ENCODE assay signal across 8 cellular contexts in genomic region chr2:200812122-200813022, GRCh38. TPM values are rescaled to one million over a fixed set of nuclear protein-coding genes. Genes with fewer than 3 reads are reported as not detected.
DNase-seq lines count a peak whose midpoint lies in the region; ATAC-seq and TF ChIP-seq lines count a peak whose summit lies in the region.

No MANE protein-coding gene starts in this region.

- TF ChIP-seq CTCF in osteoblast (IDR thresholded peaks at IDR 0.05; ENCODE audit: extremely low read depth, low read depth, low read length) (peak; percentile 47), thoracic aorta (IDR thresholded peaks at IDR 0.05) (peak; percentile 60)

- H3K27me3 ChIP-seq in osteoblast (ENCODE audit: insufficient read depth, low read length) (no peaks in the 10 kb centered on the region), thoracic aorta (replicated peaks; ENCODE audit: insufficient read depth) (no peaks in the 10 kb centered on the region)

- H3K36me3 ChIP-seq in osteoblast (ENCODE audit: insufficient read depth, low read length) (peaks cover 40% of the 10 kb centered on the region), thoracic aorta (peaks cover 25% of the 10 kb centered on the region)

- ATAC-seq in GM19395 (IDR thresholded peaks at IDR 0.05; ENCODE audit: unreplicated experiment) (peak; percentile 45), HG03521 (IDR thresholded peaks at IDR 0.05; ENCODE audit: unreplicated experiment) (peak; percentile 33), thoracic aorta (ENCODE audit: insufficient number of reproducible peaks, low FRiP score, low read depth) (peak; percentile 25)

- H3K4me3 ChIP-seq in osteoblast (ENCODE audit: insufficient read depth, low read length) = peak overlapping the region; percentile 79
- peak overlapping the region; percentile 97 for H3K4me3 ChIP-seq in thoracic aorta

- no peak overlapping the region for H2AFZ ChIP-seq in osteoblast (ENCODE audit: low read length)

- H4K20me1 ChIP-seq in osteoblast (ENCODE audit: insufficient read depth, low read length) = peaks cover 37% of the 10 kb centered on the region

- H3K27ac ChIP-seq in osteoblast (ENCODE audit: low read depth, low read length) (peak overlapping the region; percentile 91), thoracic aorta (peak overlapping the region; percentile 98 to 99)

- no peaks in the 10 kb centered on the region for H3K9me3 Mint-ChIP-seq in activated naive CD4-positive, alpha-beta T cell treated with anti-CD3 and anti-CD28 coated beads, Interleukin-2, amount 10 ng/mL, durations not matched to agents 7 days and 5 days

- DNase-seq in CMK (ENCODE audit: low read depth) (peak; percentile 70), SHP77 (lab: John Stamatoyannopoulos, UW) (peak; percentile 18 to 58), globus pallidus (ENCODE audit: low spot score) (peak; percentile 45), osteoblast (ENCODE audit: insufficient read length, low spot score, missing footprints) (peak; percentile 87), thoracic aorta (ENCODE audit: low spot score) (peak; percentile 33)
- DNase-seq in activated naive CD4-positive, alpha-beta T cell treated with anti-CD3 and anti-CD28 coated beads, Interleukin-2, amount 10 ng/mL, durations not matched to agents 7 days and 5 days = peak; percentile 75

- peaks cover 5% of the 10 kb centered on the region for H3K27me3 Mint-ChIP-seq in activated naive CD4-positive, alpha-beta T cell treated with anti-CD3 and anti-CD28 coated beads, Interleukin-2, amount 10 ng/mL, durations not matched to agents 7 days and 5 days

- H3K4me2 ChIP-seq in osteoblast (ENCODE audit: insufficient read depth, low read length) = peak overlapping the region; percentile 99

- H3K27ac Mint-ChIP-seq in activated naive CD4-positive, alpha-beta T cell treated with anti-CD3 and anti-CD28 coated beads, Interleukin-2, amount 10 ng/mL, durations not matched to agents 7 days and 5 days = peak overlapping the region; percentile 91

- H3K4me3 Mint-ChIP-seq in activated naive CD4-positive, alpha-beta T cell treated with anti-CD3 and anti-CD28 coated beads, Interleukin-2, amount 10 ng/mL, durations not matched to agents 7 days and 5 days = peak overlapping the region; percentile 88

- peaks cover 57% of the 10 kb centered on the region for H3K79me2 ChIP-seq in osteoblast (ENCODE audit: insufficient read depth, low read length)

- H3K9me3 ChIP-seq in osteoblast (ENCODE audit: low read depth, low read length) (no peaks in the 10 kb centered on the region), thoracic aorta (no peaks in the 10 kb centered on the region)

- H3K4me1 ChIP-seq in osteoblast (ENCODE audit: insufficient read depth, low read length) (peaks cover 44% of the 10 kb centered on the region), thoracic aorta (ENCODE audit: control insufficient read depth in 1 of 2, low read depth in 2 of 2) (peaks cover 29 to 43% of the 10 kb centered on the region in 2 donors)

- peaks cover 42% of the 10 kb centered on the region for H3K4me1 Mint-ChIP-seq in activated naive CD4-positive, alpha-beta T cell treated with anti-CD3 and anti-CD28 coated beads, Interleukin-2, amount 10 ng/mL, durations not matched to agents 7 days and 5 days

- peaks cover 43% of the 10 kb centered on the region for H3K36me3 Mint-ChIP-seq in activated naive CD4-positive, alpha-beta T cell treated with anti-CD3 and anti-CD28 coated beads, Interleukin-2, amount 10 ng/mL, durations not matched to agents 7 days and 5 days

- CTCF ChIA-PET in activated naive CD4-positive, alpha-beta T cell treated with anti-CD3 and anti-CD28 coated beads, Interleukin-2, amount 10 ng/mL, durations not matched to agents 7 days and 5 days (lab: Charles Lee) = interaction anchor here (3.0 kb wide), 1 partner anchor 100 kb away, joined by 10 read pairs; no protein-coding TSS in a partner anchor

RNA-seq across cellular contexts. Expression of gene BZW1, which starts 0.7 kb away (rescaled TPM):
- total RNA-seq in osteoblast = 590 and 597 TPM in 2 replicates
- total RNA-seq in thoracic aorta = 100 to 1,000 TPM; 201 to 252 TPM

RNA-seq across cellular contexts. Expression of gene CLK1, which starts 52.1 kb away (rescaled TPM):
- 73.5 and 77.2 TPM in 2 replicates for total RNA-seq in osteoblast
- total RNA-seq in thoracic aorta = 100 to 1,000 TPM in 1 of 2 donors, 10 to 100 TPM in 1; 99.5 to 194 TPM

Comparison
In these comparisons a context has a peak if more than half of its experiments do, and no peak if none do; other contexts are left out.
1. Peak in every context shown above with its lines: DNase-seq, ATAC-seq, H3K4me3 ChIP-seq and H3K27ac ChIP-seq.
2. DNase-seq: peak in every context shown above with its lines; median percentile 87 in osteoblast; 75 in activated naive CD4-positive, alpha-beta T cell treated with anti-CD3 and anti-CD28 coated beads, Interleukin-2, amount 10 ng/mL, durations not matched to agents 7 days and 5 days; 70 in CMK; 45 in globus pallidus; 38 in SHP77; 33 in thoracic aorta.